Comparison of ENCODE assay signal across 31 cellular contexts in genomic region chr1:209445576-209445975, GRCh38.
"Had no signal": no experiment of that assay in that cellular context is flagged by ENCODE, and none has a peak within 500 bp of the region (broad histone marks: within the 10 kb centered on the region; RNA-seq: fewer than 3 reads in every experiment).

No MANE protein-coding gene starts in this region.

- H3K27me3 ChIP-seq: ascending aorta, breast epithelium, cardiac muscle cell, esophagus muscularis mucosa, foreskin keratinocyte, gastrocnemius medialis had no signal

- H3K36me3 ChIP-seq: ascending aorta, breast epithelium, cardiac muscle cell, esophagus muscularis mucosa, gastrocnemius medialis, heart right ventricle had no signal

- H3K4me1 ChIP-seq: ascending aorta, breast epithelium, esophagus muscularis mucosa, foreskin keratinocyte, gastrocnemius medialis, heart right ventricle had no signal

- H3K4me1 Mint-ChIP-seq: activated CD4-positive, alpha-beta T cell treated with anti-CD3 and anti-CD28 coated beads for 36 hours; activated CD4-positive, alpha-beta T cell treated with anti-CD3 and anti-CD28 coated beads, Interleukin-2, amount 10 ng/mL, durations not matched to agents 24 days and 14 days; activated CD8-positive, alpha-beta memory T cell treated with anti-CD3 and anti-CD28 coated beads, Interleukin-2, amount 10 ng/mL, durations not matched to agents 7 days and 5 days; activated naive CD4-positive, alpha-beta T cell treated with anti-CD3 and anti-CD28 coated beads, Interleukin-2, amount 10 ng/mL, durations not matched to agents 7 days and 5 days; activated naive CD8-positive, alpha-beta T cell treated with anti-CD3 and anti-CD28 coated beads, Interleukin-2, amount 10 ng/mL, durations not matched to agents 7 days and 5 days; brain had no signal

- H3K4me3 Mint-ChIP-seq: activated CD4-positive, alpha-beta memory T cell treated with anti-CD3 and anti-CD28 coated beads for 36 hours; activated CD4-positive, alpha-beta T cell treated with anti-CD3 and anti-CD28 coated beads for 36 hours; activated CD4-positive, alpha-beta T cell treated with anti-CD3 and anti-CD28 coated beads, Interleukin-2, amount 10 ng/mL, durations not matched to agents 24 days and 14 days; activated CD8-positive, alpha-beta memory T cell treated with anti-CD3 and anti-CD28 coated beads, Interleukin-2, amount 10 ng/mL, durations not matched to agents 7 days and 5 days; activated CD8-positive, alpha-beta T cell treated with anti-CD3 and anti-CD28 coated beads, Interleukin-2, amount 10 ng/mL, durations not matched to agents 7 days and 5 days; activated naive CD4-positive, alpha-beta T cell treated with anti-CD3 and anti-CD28 coated beads, Interleukin-2, amount 10 ng/mL, durations not matched to agents 7 days and 5 days; activated naive CD8-positive, alpha-beta T cell treated with anti-CD3 and anti-CD28 coated beads, Interleukin-2, amount 10 ng/mL, durations not matched to agents 7 days and 5 days; activated T-helper 1 cell treated with anti-CD3 and anti-CD28 coated beads, Interleukin-12 subunit alpha, Interleukin-12 subunit beta, Interleukin-2, Interleukin-4 antibody, amounts not matched to agents 30 ng/mL and 10 ng/mL and 1 ng/mL, durations not matched to agents 14 hours and 24 hours and 36 hours; brain; effector memory CD8-positive, alpha-beta T cell had no signal

- H3K27ac ChIP-seq: ascending aorta, breast epithelium, cardiac muscle cell, esophagus muscularis mucosa, foreskin keratinocyte, gastrocnemius medialis, heart right ventricle had no signal

- DNase-seq: activated CD4-positive, alpha-beta memory T cell treated with anti-CD3 and anti-CD28 coated beads for 36 hours; activated CD4-positive, alpha-beta T cell treated with anti-CD3 and anti-CD28 coated beads for 36 hours; activated CD4-positive, alpha-beta T cell treated with anti-CD3 and anti-CD28 coated beads, Interleukin-2, amount 10 ng/mL, durations not matched to agents 24 days and 14 days; activated CD4-positive, CD25-positive, alpha-beta regulatory T cell; activated CD4-positive, CD25-positive, alpha-beta regulatory T cell treated with anti-CD3 and anti-CD28 coated beads, Interleukin-2, amount 50 U/mL, for 72 hours; activated CD8-positive, alpha-beta memory T cell treated with anti-CD3 and anti-CD28 coated beads, Interleukin-2, amount 10 ng/mL, durations not matched to agents 7 days and 5 days; activated CD8-positive, alpha-beta memory T cell treated with anti-CD3 and anti-CD28 coated beads, Interleukin-2, amount 50 U/mL, for 4 hours; activated CD8-positive, alpha-beta T cell treated with anti-CD3 and anti-CD28 coated beads, Interleukin-2, amount 10 ng/mL, durations not matched to agents 7 days and 5 days; activated effector memory CD4-positive, alpha-beta T cell treated with anti-CD3 and anti-CD28 coated beads, Interleukin-2, amount 50 U/mL, for 16 hours; activated naive CD4-positive, alpha-beta T cell treated with anti-CD3 and anti-CD28 coated beads, Interleukin-2, amount 10 ng/mL, durations not matched to agents 7 days and 5 days; activated naive CD8-positive, alpha-beta T cell treated with anti-CD3 and anti-CD28 coated beads, Interleukin-2, amount 10 ng/mL, durations not matched to agents 7 days and 5 days; activated T-cell treated with anti-CD3 and anti-CD28 coated beads, Interleukin-2, amount 50 U/mL, for 1 hour; activated T-cell treated with anti-CD3 and anti-CD28 coated beads, Interleukin-2, amount 50 U/mL, for 48 hours; central memory CD4-positive, alpha-beta T cell; cortex of kidney; dermis blood vessel endothelial cell; effector CD4-positive, alpha-beta T cell; effector memory CD8-positive, alpha-beta T cell; erythroblast; foreskin keratinocyte; gastrocnemius medialis; heart right ventricle; T-helper 2 cell had no signal

- H3K9me3 ChIP-seq: ascending aorta, breast epithelium, esophagus muscularis mucosa, gastrocnemius medialis, heart right ventricle had no signal

- H3K27me3 Mint-ChIP-seq: activated CD4-positive, alpha-beta memory T cell treated with anti-CD3 and anti-CD28 coated beads for 36 hours; activated CD4-positive, alpha-beta T cell treated with anti-CD3 and anti-CD28 coated beads for 36 hours had no signal

- H3K4me3 ChIP-seq: ascending aorta, breast epithelium, cardiac muscle cell, esophagus muscularis mucosa, gastrocnemius medialis, heart right ventricle had no signal

- H3K27ac Mint-ChIP-seq: activated CD4-positive, alpha-beta memory T cell treated with anti-CD3 and anti-CD28 coated beads for 36 hours; activated CD4-positive, alpha-beta T cell treated with anti-CD3 and anti-CD28 coated beads for 36 hours; activated CD4-positive, alpha-beta T cell treated with anti-CD3 and anti-CD28 coated beads, Interleukin-2, amount 10 ng/mL, durations not matched to agents 24 days and 14 days; activated CD8-positive, alpha-beta memory T cell treated with anti-CD3 and anti-CD28 coated beads, Interleukin-2, amount 10 ng/mL, durations not matched to agents 7 days and 5 days; activated CD8-positive, alpha-beta T cell treated with anti-CD3 and anti-CD28 coated beads, Interleukin-2, amount 10 ng/mL, durations not matched to agents 7 days and 5 days; activated naive CD4-positive, alpha-beta T cell treated with anti-CD3 and anti-CD28 coated beads, Interleukin-2, amount 10 ng/mL, durations not matched to agents 7 days and 5 days; activated naive CD4-positive, alpha-beta T cell treated with anti-CD3 and anti-CD28 coated beads, Interleukin-2, amount 50 U/mL, for 72 hours; activated naive CD8-positive, alpha-beta T cell treated with anti-CD3 and anti-CD28 coated beads, Interleukin-2, amount 10 ng/mL, durations not matched to agents 7 days and 5 days; activated T-helper 1 cell treated with anti-CD3 and anti-CD28 coated beads, Interleukin-12 subunit alpha, Interleukin-12 subunit beta, Interleukin-2, Interleukin-4 antibody, amounts not matched to agents 30 ng/mL and 10 ng/mL and 1 ng/mL, durations not matched to agents 14 hours and 24 hours and 36 hours; activated T-helper 2 cell treated with anti-CD3 and anti-CD28 coated beads, Interferon-gamma antibody, Interleukin-2, Interleukin-4, amounts not matched to agents 10 μg/mL and 5 μg/mL and 100 μg/mL, durations not matched to agents 14 hours and 24 hours and 36 hours; brain; effector memory CD8-positive, alpha-beta T cell had no signal

- H3K36me3 Mint-ChIP-seq: activated CD4-positive, alpha-beta memory T cell treated with anti-CD3 and anti-CD28 coated beads for 36 hours; activated CD8-positive, alpha-beta memory T cell treated with anti-CD3 and anti-CD28 coated beads, Interleukin-2, amount 10 ng/mL, durations not matched to agents 7 days and 5 days; activated naive CD4-positive, alpha-beta T cell treated with anti-CD3 and anti-CD28 coated beads, Interleukin-2, amount 10 ng/mL, durations not matched to agents 7 days and 5 days; activated naive CD4-positive, alpha-beta T cell treated with anti-CD3 and anti-CD28 coated beads, Interleukin-2, amount 50 U/mL, for 72 hours; activated naive CD8-positive, alpha-beta T cell treated with anti-CD3 and anti-CD28 coated beads, Interleukin-2, amount 10 ng/mL, durations not matched to agents 7 days and 5 days; brain had no signal

- H3K9me3 Mint-ChIP-seq: activated CD4-positive, alpha-beta memory T cell treated with anti-CD3 and anti-CD28 coated beads for 36 hours; activated CD4-positive, alpha-beta T cell treated with anti-CD3 and anti-CD28 coated beads, Interleukin-2, amount 10 ng/mL, durations not matched to agents 24 days and 14 days; activated naive CD4-positive, alpha-beta T cell treated with anti-CD3 and anti-CD28 coated beads, Interleukin-2, amount 10 ng/mL, durations not matched to agents 7 days and 5 days; activated naive CD4-positive, alpha-beta T cell treated with anti-CD3 and anti-CD28 coated beads, Interleukin-2, amount 50 U/mL, for 72 hours; activated naive CD8-positive, alpha-beta T cell treated with anti-CD3 and anti-CD28 coated beads, Interleukin-2, amount 10 ng/mL, durations not matched to agents 7 days and 5 days; activated T-helper 1 cell treated with anti-CD3 and anti-CD28 coated beads, Interleukin-12 subunit alpha, Interleukin-12 subunit beta, Interleukin-2, Interleukin-4 antibody, amounts not matched to agents 30 ng/mL and 10 ng/mL and 1 ng/mL, durations not matched to agents 14 hours and 24 hours and 36 hours; activated T-helper 2 cell treated with anti-CD3 and anti-CD28 coated beads, Interferon-gamma antibody, Interleukin-2, Interleukin-4, amounts not matched to agents 10 μg/mL and 5 μg/mL and 100 μg/mL, durations not matched to agents 14 hours and 24 hours and 36 hours; effector memory CD8-positive, alpha-beta T cell had no signal
